In genomic region chr3:137110392-137110996, GRCh38 we compare ENCODE assay signal across 8 cellular contexts.
DNase-seq lines count a peak whose midpoint lies in the region; ATAC-seq, FAIRE-seq and TF ChIP-seq lines count a peak whose summit lies in the region.

No MANE protein-coding gene starts in this region.

- no peaks in the 10 kb centered on the region for H4K20me1 ChIP-seq in SK-N-SH (ENCODE audit: insufficient read depth)

- no peak overlapping the region for H3K27ac ChIP-seq in C4-2B
- no peak overlapping the region for H3K27ac ChIP-seq in SK-N-SH (ENCODE audit: low read depth in 2 of 2, low read length in 1 of 2)
- no peak overlapping the region for H3K27ac ChIP-seq in tibial artery
- H3K27ac ChIP-seq in right cardiac atrium (ENCODE audit: low read length) = no peak overlapping the region

- TF ChIP-seq CTCF in C4-2B (conservative IDR thresholded peaks at IDR 0.05) (peak; percentile 92), SK-N-SH (IDR thresholded peaks at IDR 0.05) (peak; percentile 66), tibial artery (IDR thresholded peaks at IDR 0.05) (peak; percentile 54 to 73)

- no peaks in the 10 kb centered on the region for H3K36me3 ChIP-seq in SK-N-SH (replicated peaks in 1 of 2; ENCODE audit: control insufficient read depth in 1 of 2, insufficient read depth in 2 of 2, low read length in 1 of 2)
- H3K36me3 ChIP-seq in tibial artery = no peaks in the 10 kb centered on the region

- H3K4me1 ChIP-seq in SK-N-SH (ENCODE audit: control insufficient read depth in 1 of 2, insufficient read depth in 2 of 2, low read depth in 1 of 2, low read length in 1 of 2) = no peaks in the 10 kb centered on the region
- H3K4me1 ChIP-seq in tibial artery = no peaks in the 10 kb centered on the region
- H3K4me1 ChIP-seq in right cardiac atrium (ENCODE audit: control insufficient read depth, insufficient read depth, low read length) = no peaks in the 10 kb centered on the region

- no peak for FAIRE-seq in HTR-8/SVneo (lab: Jason Lieb, UNC)

- 2% methylated on average over 3 of the region's 3 CpGs for WGBS in SK-N-SH (ENCODE audit: low lambda C conversion rate)
- WGBS in right cardiac atrium = 21% methylated on average over 3 of the region's 3 CpGs

- DNase-seq in HTR-8/SVneo (ENCODE audit: insufficient read length, low spot score) (peak; percentile 32), SK-N-SH (peak; percentile 56), germinal center (ENCODE audit: low spot score) (peak; percentile 17), tibial artery (no peak), right cardiac atrium (no peak)

- H2AFZ ChIP-seq in SK-N-SH (ENCODE audit: low read depth) = no peak overlapping the region

- H3K79me2 ChIP-seq in SK-N-SH (ENCODE audit: insufficient read depth) = no peaks in the 10 kb centered on the region

- no peaks in the 10 kb centered on the region for H3K4me1 Mint-ChIP-seq in stimulated activated memory B cell treated with anti-CD40 and anti-IgM and Interleukin-4, amounts not matched to agents 10 μg/mL and 1 μg/mL and 100 μg/mL, for 72 hours

- H3K9me2 ChIP-seq in SK-N-SH = no peaks in the 10 kb centered on the region

- H3K27ac Mint-ChIP-seq in stimulated activated memory B cell treated with anti-CD40 and anti-IgM and Interleukin-4, amounts not matched to agents 10 μg/mL and 1 μg/mL and 100 μg/mL, for 72 hours = no peak overlapping the region

- ATAC-seq in GM18858 (IDR thresholded peaks at IDR 0.05; ENCODE audit: unreplicated experiment) (peak; percentile 74), right cardiac atrium (no peak)
- no peak for ATAC-seq in stimulated activated memory B cell treated with anti-CD40 and anti-IgM and Interleukin-4, amounts not matched to agents 10 μg/mL and 1 μg/mL and 100 μg/mL, for 72 hours

- H3K9ac ChIP-seq in SK-N-SH = no peak overlapping the region

- H3K9me3 ChIP-seq in SK-N-SH (no peaks in the 10 kb centered on the region), tibial artery (no peaks in the 10 kb centered on the region), right cardiac atrium (ENCODE audit: control insufficient read depth, low read length) (no peaks in the 10 kb centered on the region)

- peaks cover 6% of the 10 kb centered on the region for H3K27me3 Mint-ChIP-seq in stimulated activated memory B cell treated with anti-CD40 and anti-IgM and Interleukin-4, amounts not matched to agents 10 μg/mL and 1 μg/mL and 100 μg/mL, for 72 hours

- H3K27me3 ChIP-seq in SK-N-SH (ENCODE audit: insufficient read depth) (no peaks in the 10 kb centered on the region), tibial artery (peaks cover 0 to 13% of the 10 kb centered on the region in 2 donors), right cardiac atrium (ENCODE audit: control insufficient read depth, insufficient read depth) (peaks cover 4% of the 10 kb centered on the region)

- no peaks in the 10 kb centered on the region for H3K36me3 Mint-ChIP-seq in stimulated activated memory B cell treated with anti-CD40 and anti-IgM and Interleukin-4, amounts not matched to agents 10 μg/mL and 1 μg/mL and 100 μg/mL, for 72 hours

- no peaks in the 10 kb centered on the region for H3F3A ChIP-seq in SK-N-SH (replicated peaks; ENCODE audit: insufficient read depth)

- no peak overlapping the region for H3K4me3 Mint-ChIP-seq in stimulated activated memory B cell treated with anti-CD40 and anti-IgM and Interleukin-4, amounts not matched to agents 10 μg/mL and 1 μg/mL and 100 μg/mL, for 72 hours

- H3K4me2 ChIP-seq in SK-N-SH = no peak overlapping the region

- H3K4me3 ChIP-seq in SK-N-SH (ENCODE audit: low read depth in 2 of 2, low read length in 1 of 2) (no peak overlapping the region; a peak in 1 of 4 replicates), tibial artery (no peak overlapping the region), right cardiac atrium (ENCODE audit: low read length) (no peak overlapping the region)

- TF ChIP-seq EP300 in SK-N-SH (IDR thresholded peaks at IDR 0.05; ENCODE audit: borderline replicate concordance in 1 of 2, low read depth in 1 of 2, low read length in 1 of 2) = no peak

- no peaks in the 10 kb centered on the region for H3K9me3 Mint-ChIP-seq in stimulated activated memory B cell treated with anti-CD40 and anti-IgM and Interleukin-4, amounts not matched to agents 10 μg/mL and 1 μg/mL and 100 μg/mL, for 72 hours

- intact Hi-C loops in tibial artery (cut with DNase I; ENCODE audit: low total_unique reads) = no loop called here
- intact Hi-C loops in right cardiac atrium (cut with DNase I) = no loop called here

- TF ChIP-seq RAD21 in SK-N-SH (IDR thresholded peaks at IDR 0.05; ENCODE audit: low read length) = peak; percentile 79

- POLR2A ChIA-PET in SK-N-SH (lab: Yijun Ruan, JAX) = no interaction called here

- CTCF ChIA-PET in SK-N-SH (lab: Yijun Ruan, JAX) = interaction anchor here (0.7 to 4.6 kb wide), 38 partner anchors 9 to 1009 kb away, joined by 3 to 75 read pairs (median 6); no protein-coding TSS in a partner anchor

TF ChIP-seq in SK-N-SH, 30 proteins besides CTCF, POLR2A, EP300 and RAD21:
- peak; percentile 28; the same call in 1 of the 2 replicates for TF ChIP-seq GATA2 (CRISPR knock-in tag; IDR thresholded peaks at IDR 0.05)
- peak; percentile 27; the same call in 1 of the 2 replicates for TF ChIP-seq RCOR1 (IDR thresholded peaks at IDR 0.05; ENCODE audit: low read length)
- no peak for TF ChIP-seq USF2 (IDR thresholded peaks at IDR 0.05; ENCODE audit: borderline replicate concordance, low read depth, low read length)
- peak; percentile 46 for TF ChIP-seq SMC3 (IDR thresholded peaks at IDR 0.05; ENCODE audit: low read depth, low read length)

Comparison
In these comparisons a context has a peak if more than half of its experiments do, and no peak if none do; other contexts are left out.
1. DNase-seq: peak in HTR-8/SVneo (single experiment), SK-N-SH (single experiment) and germinal center (single experiment); none in tibial artery (0 of 2) and right cardiac atrium (0 of 3).
2. Peak in every context shown above with its lines, with median percentiles within 50 percentile points of each other: CTCF ChIP-seq.